Comparison of ENCODE assay signal across 19 cellular contexts in genomic region chr5:79640571-79641055, GRCh38.
"Had no signal": no experiment of that assay in that cellular context is flagged by ENCODE, and none has a peak within 500 bp of the region (broad histone marks: within the 10 kb centered on the region; RNA-seq: fewer than 3 reads in every experiment).

No MANE protein-coding gene starts in this region.

- H3K27ac ChIP-seq: breast epithelium, esophagus muscularis mucosa, foreskin keratinocyte, prostate gland, right atrium auricular region, tibial nerve had no signal

- H3K27me3 ChIP-seq: breast epithelium, esophagus muscularis mucosa, foreskin keratinocyte, right atrium auricular region, tibial nerve had no signal

- H3K27ac Mint-ChIP-seq: activated CD4-positive, alpha-beta T cell treated with anti-CD3 and anti-CD28 coated beads, Interleukin-2, amount 10 ng/mL, durations not matched to agents 7 days and 5 days; activated naive CD4-positive, alpha-beta T cell treated with anti-CD3 and anti-CD28 coated beads, Interleukin-2, amount 10 ng/mL, durations not matched to agents 7 days and 5 days; activated naive CD8-positive, alpha-beta T cell treated with anti-CD3 and anti-CD28 coated beads, Interleukin-2, amount 50 U/mL, for 24 hours; activated T-cell treated with anti-CD3 and anti-CD28 coated beads, Interleukin-2, amount 50 U/mL, for 24 hours; stimulated activated naive CD8-positive, alpha-beta T cell treated with anti-CD3 and anti-CD28 coated beads, Interleukin-15, Interleukin-2, amounts not matched to agents 100 ng/mL and 50 ng/mL, for 24 hours had no signal

- H3K4me3 Mint-ChIP-seq: activated CD4-positive, alpha-beta T cell treated with anti-CD3 and anti-CD28 coated beads, Interleukin-2, amount 10 ng/mL, durations not matched to agents 7 days and 5 days; activated CD8-positive, alpha-beta T cell treated with anti-CD3 and anti-CD28 coated beads, Interleukin-2, amount 10 ng/mL, durations not matched to agents 7 days and 5 days; activated naive CD4-positive, alpha-beta T cell treated with anti-CD3 and anti-CD28 coated beads, Interleukin-2, amount 10 ng/mL, durations not matched to agents 7 days and 5 days; activated naive CD8-positive, alpha-beta T cell treated with anti-CD3 and anti-CD28 coated beads, Interleukin-2, amount 50 U/mL, for 24 hours; activated T-cell treated with anti-CD3 and anti-CD28 coated beads, Interleukin-2, amount 50 U/mL, for 24 hours; stimulated activated naive CD8-positive, alpha-beta T cell treated with anti-CD3 and anti-CD28 coated beads, Interleukin-15, Interleukin-2, amounts not matched to agents 100 ng/mL and 50 ng/mL, for 24 hours; T-cell had no signal

- H3K4me3 ChIP-seq: breast epithelium, esophagus muscularis mucosa, prostate gland, right atrium auricular region, tibial nerve had no signal

- H3K4me1 ChIP-seq: breast epithelium, foreskin keratinocyte, prostate gland had no signal

- ATAC-seq: activated CD4-positive, CD25-positive, alpha-beta regulatory T cell treated with anti-CD3 and anti-CD28 coated beads, Interleukin-2, amount 50 U/mL, for 24 hours; activated CD8-positive, alpha-beta T cell treated with anti-CD3 and anti-CD28 coated beads, Interleukin-2, amount 10 ng/mL, durations not matched to agents 7 days and 5 days; activated naive CD8-positive, alpha-beta T cell treated with anti-CD3 and anti-CD28 coated beads, Interleukin-2, amount 50 U/mL, for 24 hours; foreskin keratinocyte; T-cell had no signal

- H3K9me3 Mint-ChIP-seq: activated CD4-positive, alpha-beta T cell treated with anti-CD3 and anti-CD28 coated beads, Interleukin-2, amount 10 ng/mL, durations not matched to agents 7 days and 5 days; activated naive CD4-positive, alpha-beta T cell treated with anti-CD3 and anti-CD28 coated beads, Interleukin-2, amount 10 ng/mL, durations not matched to agents 7 days and 5 days; activated naive CD8-positive, alpha-beta T cell treated with anti-CD3 and anti-CD28 coated beads, Interleukin-2, amount 50 U/mL, for 24 hours; activated T-cell treated with anti-CD3 and anti-CD28 coated beads, Interleukin-2, amount 50 U/mL, for 24 hours; stimulated activated naive CD8-positive, alpha-beta T cell treated with anti-CD3 and anti-CD28 coated beads, Interleukin-15, Interleukin-2, amounts not matched to agents 100 ng/mL and 50 ng/mL, for 24 hours; T-cell had no signal

- H3K27me3 Mint-ChIP-seq: activated CD4-positive, alpha-beta T cell treated with anti-CD3 and anti-CD28 coated beads, Interleukin-2, amount 10 ng/mL, durations not matched to agents 7 days and 5 days; activated naive CD4-positive, alpha-beta T cell treated with anti-CD3 and anti-CD28 coated beads, Interleukin-2, amount 10 ng/mL, durations not matched to agents 7 days and 5 days; activated naive CD8-positive, alpha-beta T cell treated with anti-CD3 and anti-CD28 coated beads, Interleukin-2, amount 50 U/mL, for 24 hours; activated T-cell treated with anti-CD3 and anti-CD28 coated beads, Interleukin-2, amount 50 U/mL, for 24 hours; stimulated activated naive CD8-positive, alpha-beta T cell treated with anti-CD3 and anti-CD28 coated beads, Interleukin-15, Interleukin-2, amounts not matched to agents 100 ng/mL and 50 ng/mL, for 24 hours; T-cell had no signal

- H3K9me3 ChIP-seq: breast epithelium, esophagus muscularis mucosa, prostate gland, right atrium auricular region, tibial nerve had no signal

- DNase-seq: activated CD4-positive, alpha-beta T cell treated with anti-CD3 and anti-CD28 coated beads, Interleukin-2, amount 10 ng/mL, durations not matched to agents 7 days and 5 days; activated CD8-positive, alpha-beta T cell treated with anti-CD3 and anti-CD28 coated beads, Interleukin-2, amount 10 ng/mL, durations not matched to agents 7 days and 5 days; activated naive CD4-positive, alpha-beta T cell treated with anti-CD3 and anti-CD28 coated beads, Interleukin-2, amount 10 ng/mL, durations not matched to agents 7 days and 5 days; activated naive CD8-positive, alpha-beta T cell treated with anti-CD3 and anti-CD28 coated beads, Interleukin-2, amount 50 U/mL, for 24 hours; activated T-cell treated with anti-CD3 and anti-CD28 coated beads, Interleukin-2, amount 50 U/mL, for 24 hours; aorta; cerebellar nuclear complex; effector CD4-positive, alpha-beta T cell; foreskin keratinocyte; hypothalamus; T-cell; T-helper 9 cell had no signal

- H3K36me3 ChIP-seq: prostate gland had no signal
